Comparison of ENCODE assay signal across 17 cellular contexts in the genomic region with DNA sequence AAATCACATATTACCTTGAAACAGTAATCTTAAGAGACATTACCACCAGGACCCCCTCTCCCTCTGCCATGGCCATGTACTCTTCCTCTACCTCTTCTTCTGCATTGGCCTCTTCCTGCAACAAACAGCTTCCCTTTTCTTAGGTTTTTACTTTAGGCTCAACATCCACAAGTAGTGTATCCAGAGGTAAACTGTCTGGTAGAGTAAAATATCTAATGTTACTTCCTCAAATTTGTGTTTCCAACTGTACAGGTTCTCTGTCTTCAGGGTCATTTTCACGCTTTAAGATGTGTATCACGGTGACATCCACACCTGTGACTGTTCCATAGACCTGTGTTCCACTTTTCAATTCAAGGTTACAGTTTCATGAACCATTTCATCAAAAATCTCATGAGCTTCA. TPM values are rescaled to one million over a fixed set of nuclear protein-coding genes. Genes with fewer than 3 reads are reported as not detected.
DNase-seq lines count a peak whose midpoint lies in the region; ATAC-seq, FAIRE-seq and TF ChIP-seq lines count a peak whose summit lies in the region.
"Had no signal": no experiment of that assay in that cellular context is flagged by ENCODE, and none has a peak within 500 bp of the region (broad histone marks: within the 10 kb centered on the region; RNA-seq: fewer than 3 reads in every experiment).

No MANE protein-coding gene starts in this region.

- TF ChIP-seq EP300 in K562 (IDR thresholded peaks at IDR 0.05; ENCODE audit: low read length) = no peak

- H2AFZ ChIP-seq in OCI-LY1 (ENCODE audit: low read length) = no peak overlapping the region
- H2AFZ ChIP-seq in K562 (ENCODE audit: low read depth, low read length) = no peak overlapping the region
- H2AFZ ChIP-seq: GM23338 had no signal

- peaks cover 15% of the 10 kb centered on the region for H3F3A ChIP-seq in DOHH2 (ENCODE audit: control insufficient read depth, insufficient read depth)
- peaks cover 3% of the 10 kb centered on the region; the same call in 1 of the 2 replicates for H3F3A ChIP-seq in OCI-LY1 (ENCODE audit: insufficient read depth, low read length)

- H3K27me3 ChIP-seq in DOHH2 (ENCODE audit: control insufficient read depth, low read length) (no peaks in the 10 kb centered on the region), OCI-LY1 (ENCODE audit: insufficient read depth, low read length) (no peaks in the 10 kb centered on the region), K562 (ENCODE audit: control insufficient read depth in 2 of 2, insufficient read depth in 2 of 2, low read length in 2 of 2) (no peaks in the 10 kb centered on the region)

- in situ Hi-C loops in K562 (cut with MboI) = no loop called here

- FAIRE-seq in K562 (lab: Jason Lieb, UNC) (no peak), GM19239 (lab: Jason Lieb, UNC) (no peak)

- peak overlapping the region; percentile 40 for H3K4me2 ChIP-seq in DOHH2 (ENCODE audit: low read length)
- H3K4me2 ChIP-seq in OCI-LY1 (ENCODE audit: low read length) = peak overlapping the region; percentile 34; the same call in 1 of the 2 replicates
- H3K4me2 ChIP-seq in K562 (ENCODE audit: insufficient read depth, low read length) = no peak overlapping the region
- H3K4me2 ChIP-seq: GM23338 had no signal

- DNase-seq in AML-193 (lab: John Stamatoyannopoulos, UW) (peak; percentile 33 to 40), K562 (ENCODE audit: extremely low read depth in 1 of 4, low spot score in 3 of 4) (no peak), DMS79 treated with DMSO at 0.1 percent for 48 hours (lab: John Stamatoyannopoulos, UW) (no peak), GM19239 (ENCODE audit: insufficient read length, low spot score) (no peak), retina (no peak)
- DNase-seq: activated CD4-positive, alpha-beta T cell treated with anti-CD3 and anti-CD28 coated beads for 48 hours; dermis blood vessel endothelial cell; head of caudate nucleus; islet precursor cell; NCI-H2029; NCI-H526 treated with DMSO at 0.1 percent for 48 hours; stimulated activated CD4-positive, alpha-beta T cell treated with anti-CD3 and anti-CD28 coated beads, Interleukin-1b, Interleukin-23, amount 100 ng/mL, for 48 hours had no signal

- H3K4me3 ChIP-seq in DOHH2 (ENCODE audit: low read length) = 0 out of 2 replicates have a peak overlapping the region, but pooled peaks have one; percentile 10
- H3K4me3 ChIP-seq in OCI-LY1 (ENCODE audit: low read depth, low read length, poor library complexity, severe bottlenecking) = no peak overlapping the region
- no peak overlapping the region for H3K4me3 ChIP-seq in K562
- H3K4me3 ChIP-seq: GM23338 had no signal

- H3K9ac ChIP-seq in OCI-LY1 (ENCODE audit: low read length) (no peak overlapping the region), K562 (ENCODE audit: insufficient read depth in 1 of 2, low read depth in 2 of 2, low read length in 2 of 2) (no peak overlapping the region)

- H3K9me2 ChIP-seq in DOHH2 (replicated peaks; ENCODE audit: control insufficient read depth, low read length) (no peaks in the 10 kb centered on the region), OCI-LY1 (ENCODE audit: low read depth, low read length) (no peaks in the 10 kb centered on the region)

- POLR2A ChIA-PET in K562 (lab: Yijun Ruan, JAX) = interaction anchor here (0.9 kb wide), 2 partner anchors 9 to 24 kb away, joined by 3 read pairs; no protein-coding TSS in a partner anchor

- H3K9me3 ChIP-seq in DOHH2 (ENCODE audit: control insufficient read depth, insufficient read depth, low read length) (no peaks in the 10 kb centered on the region), OCI-LY1 (ENCODE audit: low read length) (no peaks in the 10 kb centered on the region), K562 (replicated peaks; ENCODE audit: control insufficient read depth, insufficient read depth, low read depth, low read length) (no peaks in the 10 kb centered on the region)

- 39% methylated on average over 2 of the region's 2 CpGs for WGBS in K562 (ENCODE audit: insufficient coverage, low coverage, missing lambda C conversion rate)

- H3K36me3 ChIP-seq in DOHH2 (ENCODE audit: control insufficient read depth, low read length) (0 out of 2 replicates have a peak, but pooled peaks cover 2% of the 10 kb centered on the region), OCI-LY1 (ENCODE audit: insufficient read depth, low read length) (peaks cover 5% of the 10 kb centered on the region; the same call in 1 of the 2 replicates), K562 (ENCODE audit: control insufficient read depth, insufficient read depth, low read length) (no peaks in the 10 kb centered on the region)

- TF ChIP-seq CTCF in DOHH2 (IDR thresholded peaks at IDR 0.05; ENCODE audit: low read depth, low read length, poor library complexity, severe bottlenecking) (no peak), OCI-LY1 (IDR thresholded peaks at IDR 0.05; ENCODE audit: low read length) (no peak), K562 (IDR thresholded peaks at IDR 0.05 in 2 of 3, conservative IDR thresholded peaks at IDR 0.05 in 1 of 3; ENCODE audit: insufficient read depth in 2 of 3, low read depth in 1 of 3, low read length in 3 of 3) (no peak)

- ATAC-seq in K562 (peak; percentile 11), GM21825 (IDR thresholded peaks at IDR 0.05; ENCODE audit: unreplicated experiment) (no peak)
- ATAC-seq: GM23338, sciatic nerve had no signal

- intact Hi-C loops in K562 (cut with micrococcal nuclease) = no loop called here

- no peaks in the 10 kb centered on the region for H4K20me1 ChIP-seq in DOHH2 (ENCODE audit: control insufficient read depth, insufficient read depth, low read depth, low read length)
- H4K20me1 ChIP-seq in OCI-LY1 (ENCODE audit: insufficient read depth, low read length) = no peaks in the 10 kb centered on the region
- no peaks in the 10 kb centered on the region; the same call in 1 of the 2 replicates for H4K20me1 ChIP-seq in K562 (replicated peaks; ENCODE audit: control insufficient read depth, insufficient read depth, low read length)

- H3K27ac ChIP-seq in DOHH2 (ENCODE audit: low read depth, low read length) (peak overlapping the region; percentile 65), OCI-LY1 (ENCODE audit: low read depth, low read length, poor library complexity, severe bottlenecking) (peak overlapping the region; percentile 70), K562 (ENCODE audit: extremely low read depth, low read depth, low read length) (peak overlapping the region; percentile 13; the same call in 1 of the 3 replicates)

- peaks cover 65% of the 10 kb centered on the region for H3K4me1 ChIP-seq in DOHH2 (ENCODE audit: control insufficient read depth, low read length)
- H3K4me1 ChIP-seq in OCI-LY1 (ENCODE audit: insufficient read depth, low read length, severe bottlenecking) = peaks cover 23% of the 10 kb centered on the region
- H3K4me1 ChIP-seq in K562 (replicated peaks in 1 of 2; ENCODE audit: control insufficient read depth in 2 of 2, insufficient read depth in 2 of 2, low read length in 2 of 2) = peaks cover 0 to 2% of the 10 kb centered on the region in 2 experiments; a peak in 1 of 5 replicates

- TF ChIP-seq RAD21 in K562 (CRISPR knock-in tag; conservative IDR thresholded peaks at IDR 0.05 in 1 of 2, IDR thresholded peaks at IDR 0.05 in 1 of 2) = no peak

- no peak for TF ChIP-seq POLR2A in K562 (conservative IDR thresholded peaks at IDR 0.05)

- no peaks in the 10 kb centered on the region for H3K9me1 ChIP-seq in K562 (ENCODE audit: control insufficient read depth, insufficient read depth, low read length)

- BruUV-seq in K562 (replicated peaks; lab: Mats Ljungman, UMichigan) = no TSS peak

- H3K79me2 ChIP-seq in DOHH2 (ENCODE audit: control insufficient read depth, low read length) = peaks cover 98% of the 10 kb centered on the region
- H3K79me2 ChIP-seq in OCI-LY1 (ENCODE audit: insufficient read depth, low read length) = peaks cover 95% of the 10 kb centered on the region
- H3K79me2 ChIP-seq in K562 (ENCODE audit: control insufficient read depth, insufficient read depth, low read length) = peaks cover 93% of the 10 kb centered on the region

- CTCF ChIA-PET in K562 (lab: Yijun Ruan, JAX; ENCODE audit: low intra/inter-chr PET ratio) = no interaction called here

TF ChIP-seq in K562, 482 proteins besides CTCF, POLR2A, EP300 and RAD21 (continues in another document):
- TF ChIP-seq RCOR1 (IDR thresholded peaks at IDR 0.05; ENCODE audit: borderline replicate concordance in 1 of 2, low read depth in 2 of 2, low read length in 2 of 2) = no peak
- no peak for TF ChIP-seq TBP (optimal IDR thresholded peaks at IDR 0.05; ENCODE audit: low read depth, low read length)
- no peak for TF ChIP-seq ZNF551 (CRISPR knock-in tag; IDR thresholded peaks at IDR 0.05)
- TF ChIP-seq, protein P1, sequence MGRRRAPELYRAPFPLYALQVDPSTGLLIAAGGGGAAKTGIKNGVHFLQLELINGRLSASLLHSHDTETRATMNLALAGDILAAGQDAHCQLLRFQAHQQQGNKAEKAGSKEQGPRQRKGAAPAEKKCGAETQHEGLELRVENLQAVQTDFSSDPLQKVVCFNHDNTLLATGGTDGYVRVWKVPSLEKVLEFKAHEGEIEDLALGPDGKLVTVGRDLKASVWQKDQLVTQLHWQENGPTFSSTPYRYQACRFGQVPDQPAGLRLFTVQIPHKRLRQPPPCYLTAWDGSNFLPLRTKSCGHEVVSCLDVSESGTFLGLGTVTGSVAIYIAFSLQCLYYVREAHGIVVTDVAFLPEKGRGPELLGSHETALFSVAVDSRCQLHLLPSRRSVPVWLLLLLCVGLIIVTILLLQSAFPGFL (CRISPR knock-in tag; IDR thresholded peaks at IDR 0.05) = no peak
- TF ChIP-seq ZFPM2 (CRISPR knock-in tag; IDR thresholded peaks at IDR 0.05) = no peak
- TF ChIP-seq TOE1 (IDR thresholded peaks at IDR 0.05; ENCODE audit: borderline replicate concordance) = no peak
- no peak for TF ChIP-seq TOE1 (CRISPR knock-in tag; IDR thresholded peaks at IDR 0.05; ENCODE audit: borderline replicate concordance, low read depth)

RNA-seq across cellular contexts. Expression of gene CDK17, which starts 13.4 kb away (rescaled TPM):
- total RNA-seq in K562 (2011; cell fraction: chromatin; rRNA removed; ENCODE audit: low replicate concordance) = 65.9 and 172 TPM in 2 replicates
- total RNA-seq in K562 (2011; cell fraction: nucleolus; rRNA removed) = 32.7 and 54.6 TPM in 2 replicates
- 69.6 and 109 TPM in 2 replicates for total RNA-seq in K562 (2011; cell fraction: nucleoplasm; rRNA removed)
- 16.8 and 17.5 TPM in 2 replicates for total RNA-seq in K562 (2014; rRNA removed)
- 33.0 and 40.7 TPM in 2 replicates for total RNA-seq in K562 (2014; rRNA removed; fragmentation: Illumina TruSeq; extraction: Trizol)
- 32.5 and 39.3 TPM in 2 replicates for total RNA-seq in K562 (2015; rRNA removed; fragmentation: Illumina TruSeq; extraction: Trizol)
- 21.1 and 24.6 TPM in 2 replicates for total RNA-seq in K562 (2021)
- 18.6 and 21.6 TPM in 2 replicates for polyA plus RNA-seq in K562 (2011; rRNA removed)
- 5.4 and 12.0 TPM in 2 replicates for polyA plus RNA-seq in K562 (2011; cell fraction: cytosol; rRNA removed)
- polyA plus RNA-seq in K562 (2011; cell fraction: nucleus; rRNA removed) = 18.3 and 30.3 TPM in 2 replicates
- 13.1 and 14.2 TPM in 2 replicates for polyA plus RNA-seq in K562 (2012)
- polyA plus RNA-seq in K562 (2014; fragmentation: Illumina TruSeq; extraction: Trizol) = 27.8 and 35.1 TPM in 2 replicates
- polyA plus RNA-seq in K562 (2014; fragmentation: Nextera tagmentation; extraction: Ambion mirVana) = 1 to 10 TPM; 4.8 to 5.4 TPM
- 12.9 and 13.9 TPM in 2 replicates for polyA plus RNA-seq in K562 (2014; rRNA removed)
- 80.0 and 84.5 TPM in 2 replicates for polyA minus RNA-seq in K562 (2011; rRNA and poly(A)+ RNA removed)
- 20.4 and 29.0 TPM in 2 replicates for polyA minus RNA-seq in K562 (2011; cell fraction: cytosol; rRNA and poly(A)+ RNA removed)
- 45.0 and 95.5 TPM in 2 replicates for polyA minus RNA-seq in K562 (2011; cell fraction: nucleus; rRNA and poly(A)+ RNA removed)

Comparison
In these comparisons a context has a peak if more than half of its experiments do, and no peak if none do; other contexts are left out.
1. DNase-seq: peak in AML-193 (2 of 2); none in K562 (0 of 4), DMS79 treated with DMSO at 0.1 percent for 48 hours (single experiment), GM19239 (single experiment) and retina (single experiment).
2. H3K27ac ChIP-seq: peak in every context shown above with its lines; median percentile 70 in OCI-LY1; 65 in DOHH2; 13 in K562.